8 cellular contexts compared by ENCODE assay signal in the genomic region with DNA sequence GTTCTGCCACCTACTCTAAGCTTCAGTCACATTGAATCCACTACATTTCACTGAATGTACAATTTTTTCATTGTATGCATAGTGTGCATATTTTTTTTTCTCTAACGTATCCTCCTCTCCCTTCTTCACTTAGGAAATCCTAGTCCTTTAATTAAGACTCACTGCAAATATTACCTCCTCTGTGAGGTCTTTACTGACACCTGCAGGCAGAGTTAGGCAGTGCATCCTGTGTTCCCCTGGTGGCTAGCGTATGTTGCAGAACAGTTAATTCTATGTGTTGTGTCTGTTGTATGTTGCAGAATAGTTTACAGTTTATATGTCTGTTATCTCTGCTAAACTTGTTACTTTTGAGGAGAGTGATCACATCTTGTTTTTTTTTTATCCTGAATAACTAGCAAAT.
DNase-seq lines count a peak whose midpoint lies in the region; ATAC-seq and TF ChIP-seq lines count a peak whose summit lies in the region.
"Not testable (repeated sequence)": the region's sequence is repeated elsewhere in the genome, so short reads cannot be mapped to it uniquely, and the experiment has no call there.

No MANE protein-coding gene starts in this region.

- not testable (repeated sequence) for TF ChIP-seq CTCF in CD4-positive, alpha-beta T cell (IDR thresholded peaks at IDR 0.05); body of pancreas (IDR thresholded peaks at IDR 0.05)
- peak in 4 of 12 donors; percentile 15 to 22 (median 19) for TF ChIP-seq CTCF in heart left ventricle (IDR thresholded peaks at IDR 0.05)

- CTCF ChIA-PET in CD4-positive, alpha-beta T cell (lab: Charles Lee); naive thymus-derived CD4-positive, alpha-beta T cell (lab: Charles Lee): not testable (repeated sequence)

- intact Hi-C loops in CD4-positive, alpha-beta T cell (cut with DNase I, micrococcal nuclease); body of pancreas (cut with DNase I); heart left ventricle (cut with DNase I); naive thymus-derived CD4-positive, alpha-beta T cell (cut with micrococcal nuclease): not testable (repeated sequence)

- H3K9me3 ChIP-seq in CD4-positive, alpha-beta T cell (ENCODE audit: control insufficient read depth, low read length); body of pancreas; heart left ventricle; naive thymus-derived CD4-positive, alpha-beta T cell (ENCODE audit: control insufficient read depth in 2 of 3, low read length in 3 of 3): not testable (repeated sequence)

- peaks cover 14% of the 10 kb centered on the region for H3K36me3 Mint-ChIP-seq in CD4-positive, alpha-beta T cell (ENCODE audit: low read depth)
- not testable (repeated sequence) for H3K36me3 Mint-ChIP-seq in naive thymus-derived CD4-positive, alpha-beta T cell; stimulated activated memory B cell treated with anti-CD40 and anti-IgM and Interleukin-4, amounts not matched to agents 10 μg/mL and 1 μg/mL and 100 μg/mL, for 72 hours

- H3K36me3 ChIP-seq in body of pancreas (replicated peaks in 1 of 2; ENCODE audit: insufficient read depth in 1 of 2, low read depth in 2 of 2); naive thymus-derived CD4-positive, alpha-beta T cell (ENCODE audit: control insufficient read depth in 2 of 3, insufficient read depth in 3 of 3, low read length in 3 of 3): not testable (repeated sequence)
- H3K36me3 ChIP-seq in heart left ventricle = peaks cover 0 to 50% (median 14%) of the 10 kb centered on the region in 9 donors

- H3K4me1 Mint-ChIP-seq in CD4-positive, alpha-beta T cell (ENCODE audit: low read depth); naive thymus-derived CD4-positive, alpha-beta T cell; stimulated activated memory B cell treated with anti-CD40 and anti-IgM and Interleukin-4, amounts not matched to agents 10 μg/mL and 1 μg/mL and 100 μg/mL, for 72 hours: not testable (repeated sequence)

- TF ChIP-seq POLR2A in body of pancreas (IDR thresholded peaks at IDR 0.05); heart left ventricle (IDR thresholded peaks at IDR 0.05): not testable (repeated sequence)

- H3K4me3 ChIP-seq in body of pancreas; heart left ventricle; naive thymus-derived CD4-positive, alpha-beta T cell (ENCODE audit: low read length): not testable (repeated sequence)

- not testable (repeated sequence) for H3K4me1 ChIP-seq in body of pancreas; heart left ventricle; naive thymus-derived CD4-positive, alpha-beta T cell (ENCODE audit: control insufficient read depth in 2 of 2, insufficient read depth in 2 of 2, low read length in 2 of 2)

- ATAC-seq in CD4-positive, alpha-beta T cell (ENCODE audit: poor library complexity) = peak; percentile 99
- ATAC-seq in GM21825 (IDR thresholded peaks at IDR 0.05; ENCODE audit: unreplicated experiment) (peak; percentile 68), HG03439 (IDR thresholded peaks at IDR 0.05; ENCODE audit: unreplicated experiment) (peak; percentile 80), body of pancreas (peak; percentile 82), heart left ventricle (peak; percentile 50 to 80 (median 67))
- ATAC-seq in activated CD4-positive, CD25-positive, alpha-beta regulatory T cell treated with anti-CD3 and anti-CD28 coated beads, Interleukin-2, amount 50 U/mL, for 24 hours = peak; percentile 76 to 79
- peak; percentile 99 for ATAC-seq in naive thymus-derived CD4-positive, alpha-beta T cell
- peak; percentile 72 for ATAC-seq in stimulated activated memory B cell treated with anti-CD40 and anti-IgM and Interleukin-4, amounts not matched to agents 10 μg/mL and 1 μg/mL and 100 μg/mL, for 72 hours

- H3K27ac Mint-ChIP-seq in CD4-positive, alpha-beta T cell; naive thymus-derived CD4-positive, alpha-beta T cell; stimulated activated memory B cell treated with anti-CD40 and anti-IgM and Interleukin-4, amounts not matched to agents 10 μg/mL and 1 μg/mL and 100 μg/mL, for 72 hours: not testable (repeated sequence)

- H3K4me3 Mint-ChIP-seq in CD4-positive, alpha-beta T cell; naive thymus-derived CD4-positive, alpha-beta T cell; stimulated activated memory B cell treated with anti-CD40 and anti-IgM and Interleukin-4, amounts not matched to agents 10 μg/mL and 1 μg/mL and 100 μg/mL, for 72 hours: not testable (repeated sequence)

- not testable (repeated sequence) for H3K27me3 Mint-ChIP-seq in CD4-positive, alpha-beta T cell; naive thymus-derived CD4-positive, alpha-beta T cell; stimulated activated memory B cell treated with anti-CD40 and anti-IgM and Interleukin-4, amounts not matched to agents 10 μg/mL and 1 μg/mL and 100 μg/mL, for 72 hours

- not testable (repeated sequence) for H3K9me3 Mint-ChIP-seq in CD4-positive, alpha-beta T cell; naive thymus-derived CD4-positive, alpha-beta T cell; stimulated activated memory B cell treated with anti-CD40 and anti-IgM and Interleukin-4, amounts not matched to agents 10 μg/mL and 1 μg/mL and 100 μg/mL, for 72 hours

- H3K27ac ChIP-seq in CD4-positive, alpha-beta T cell (ENCODE audit: low read depth, low read length); body of pancreas; heart left ventricle; naive thymus-derived CD4-positive, alpha-beta T cell (ENCODE audit: low read depth, low read length): not testable (repeated sequence)

- not testable (repeated sequence) for DNase-seq in CD4-positive, alpha-beta T cell; body of pancreas; heart left ventricle
- DNase-seq in naive thymus-derived CD4-positive, alpha-beta T cell = peak in 3 of 9 donors; percentile 14 to 28 (median 27)

- H3K27me3 ChIP-seq in CD4-positive, alpha-beta T cell (ENCODE audit: control insufficient read depth, insufficient read depth, low read length); body of pancreas; heart left ventricle; naive thymus-derived CD4-positive, alpha-beta T cell (ENCODE audit: control insufficient read depth in 2 of 2, insufficient read depth in 2 of 2, low read length in 2 of 2): not testable (repeated sequence)

- WGBS in body of pancreas, 2 donors = 11% methylated on average over 1 of the region's 2 CpGs; no CpG with 5 or more reads in 1 of the 2 donors
- WGBS in heart left ventricle, 4 donors = 0 to 14% (median 4%) methylated on average over 1 to 2 of the region's 2 CpGs; no CpG with 5 or more reads in 1 of the 4 donors

- POLR2A ChIA-PET in CD4-positive, alpha-beta T cell (lab: Charles Lee); naive thymus-derived CD4-positive, alpha-beta T cell (lab: Charles Lee): not testable (repeated sequence)
